In genomic region chr9:16718296-16718695, GRCh38 we compare ENCODE assay signal across 12 cellular contexts.
"Had no signal": no experiment of that assay in that cellular context is flagged by ENCODE, and none has a peak within 500 bp of the region (broad histone marks: within the 10 kb centered on the region; RNA-seq: fewer than 3 reads in every experiment).

No MANE protein-coding gene starts in this region.

- H3K9ac ChIP-seq: neural progenitor cell, parathyroid adenoma had no signal

- DNase-seq: activated CD4-positive, alpha-beta T cell treated with anti-CD3 and anti-CD28 coated beads, Interleukin-2, amount 50 U/mL, for 48 hours; activated CD4-positive, CD25-positive, alpha-beta regulatory T cell treated with anti-CD3 and anti-CD28 coated beads, Interleukin-2, amount 50 U/mL, for 72 hours; activated naive CD4-positive, alpha-beta T cell; activated T-cell treated with anti-CD3 and anti-CD28 coated beads, Interleukin-2, amount 50 U/mL, for 72 hours; dorsolateral prefrontal cortex; foreskin melanocyte; stimulated activated CD4-positive, alpha-beta T cell treated with anti-CD3 and anti-CD28 coated beads, Interleukin-2, amount 100 ng/mL, for 24 hours; SW 1271 had no signal

- H3K4me1 ChIP-seq: neural progenitor cell, parathyroid adenoma had no signal

- H3K4me2 ChIP-seq: neural progenitor cell had no signal

- H3K4me3 ChIP-seq: ascending aorta, dorsolateral prefrontal cortex, neural progenitor cell, thoracic aorta had no signal

- H3K27me3 ChIP-seq: ascending aorta, neural progenitor cell had no signal

- H3K79me2 ChIP-seq: parathyroid adenoma had no signal

- H2AFZ ChIP-seq: neural progenitor cell, parathyroid adenoma had no signal

- H3K27ac ChIP-seq: ascending aorta, dorsolateral prefrontal cortex, neural progenitor cell, parathyroid adenoma, thoracic aorta had no signal

- H3K36me3 ChIP-seq: ascending aorta, neural progenitor cell, thoracic aorta had no signal

- H3K9me3 ChIP-seq: ascending aorta, thoracic aorta had no signal
